1 cellular context compared by ENCODE assay signal in genomic region chr11:66001941-66002647, GRCh38.
A peak's percentile ranks its signal among the peaks of the same experiment; 100 is the strongest.
TF ChIP-seq lines count a peak whose summit lies in the region.

TSS of gene BANF1 (plus strand) at chr11:66002503. CDS start at chr11:66003251, 748 bp downstream.
TSS of gene EIF1AD (minus strand) at chr11:66002157. CDS start at chr11:66000389, 1,768 bp downstream.

TF ChIP-seq in HepG2, 621 proteins besides CTCF, POLR2A, EP300 and RAD21 (continued from another document and continues in another):
- TF ChIP-seq TFDP1 (CRISPR knock-in tag; IDR thresholded peaks at IDR 0.05; ENCODE audit: borderline replicate concordance) (peak; percentile 84; the same call in 1 of the 2 replicates), PCBP1 (IDR thresholded peaks at IDR 0.05; ENCODE audit: borderline replicate concordance, low read depth, low read length) (no peak), ZNF781 (CRISPR knock-in tag; IDR thresholded peaks at IDR 0.05; ENCODE audit: borderline replicate concordance, not compliant biosample characterization) (peak; percentile 87), RARA (CRISPR knock-in tag; IDR thresholded peaks at IDR 0.05) (no peak), HMG20A (CRISPR knock-in tag; IDR thresholded peaks at IDR 0.05; ENCODE audit: borderline replicate concordance) (peak; percentile 53; the same call in 1 of the 2 replicates), TAF1 (CRISPR knock-in tag; IDR thresholded peaks at IDR 0.05) (peak; percentile 91), ZNF136 (CRISPR knock-in tag; IDR thresholded peaks at IDR 0.05; ENCODE audit: low read depth) (peak; percentile 97), NR3C1 (CRISPR knock-in tag; IDR thresholded peaks at IDR 0.05) (no peak), KLF13 (CRISPR knock-in tag; IDR thresholded peaks at IDR 0.05) (0 out of 2 replicates have a peak, but pooled peaks have one; percentile 48), PHF5A (CRISPR knock-in tag; IDR thresholded peaks at IDR 0.05; ENCODE audit: low read depth, unreplicated experiment) (peak; percentile 74), PITX1 (CRISPR knock-in tag; IDR thresholded peaks at IDR 0.05) (peak; percentile 87), HNRNPH1 (optimal IDR thresholded peaks at IDR 0.05; ENCODE audit: low read depth, low read length) (no peak), ZNF562 (CRISPR knock-in tag; IDR thresholded peaks at IDR 0.05; ENCODE audit: borderline replicate concordance) (no peak), ZNF512 (CRISPR knock-in tag; IDR thresholded peaks at IDR 0.05) (no peak), ZNF276 (CRISPR knock-in tag; IDR thresholded peaks at IDR 0.05; ENCODE audit: low read depth) (0 out of 2 replicates have a peak, but pooled peaks have one; percentile 81), MLLT10 (CRISPR knock-in tag; IDR thresholded peaks at IDR 0.05) (no peak), THAP11 (CRISPR knock-in tag; IDR thresholded peaks at IDR 0.05) (peak; percentile 96), RERE (CRISPR knock-in tag; IDR thresholded peaks at IDR 0.05; ENCODE audit: low read depth) (peak; percentile 54; the same call in 1 of the 2 replicates), SRSF1 (optimal IDR thresholded peaks at IDR 0.05; ENCODE audit: low read depth, low read length) (peak; percentile 59), ZNF543 (CRISPR knock-in tag; IDR thresholded peaks at IDR 0.05) (peak; percentile 94), RBM39 (IDR thresholded peaks at IDR 0.05; ENCODE audit: low read depth, low read length, poor library complexity, severe bottlenecking) (peak; percentile 69), HIC2 (CRISPR knock-in tag; IDR thresholded peaks at IDR 0.05; ENCODE audit: low read depth) (peak; percentile 45; the same call in 1 of the 2 replicates), RELA (CRISPR knock-in tag; IDR thresholded peaks at IDR 0.05) (no peak), ZBTB1 (CRISPR knock-in tag; IDR thresholded peaks at IDR 0.05; ENCODE audit: borderline replicate concordance) (peak; percentile 95; the same call in 1 of the 2 replicates), XRCC5 (optimal IDR thresholded peaks at IDR 0.05; ENCODE audit: low read length) (peak; percentile 99), CBFB (CRISPR knock-in tag; IDR thresholded peaks at IDR 0.05) (peak; percentile 89), ZNF558 (CRISPR knock-in tag; IDR thresholded peaks at IDR 0.05; ENCODE audit: borderline replicate concordance) (peak; percentile 86), ZNF790 (CRISPR knock-in tag; IDR thresholded peaks at IDR 0.05; ENCODE audit: borderline replicate concordance) (peak; percentile 50; the same call in 1 of the 2 replicates), ZNF768 (CRISPR knock-in tag; IDR thresholded peaks at IDR 0.05) (no peak), FOXK1 (CRISPR knock-in tag; IDR thresholded peaks at IDR 0.05; ENCODE audit: borderline replicate concordance, low read depth) (peak; percentile 87; the same call in 1 of the 2 replicates), MXD1 (CRISPR knock-in tag; IDR thresholded peaks at IDR 0.05) (no peak), YY1 (IDR thresholded peaks at IDR 0.05; ENCODE audit: insufficient read depth, insufficient replicate concordance, low read depth, low read length) (peak; percentile 83), ZBTB42 (CRISPR knock-in tag; IDR thresholded peaks at IDR 0.05) (no peak), ZNF253 (CRISPR knock-in tag; IDR thresholded peaks at IDR 0.05; ENCODE audit: borderline replicate concordance) (no peak; the same call in 1 of the 2 replicates), ZNF367 (CRISPR knock-in tag; IDR thresholded peaks at IDR 0.05; ENCODE audit: borderline replicate concordance) (no peak), CSRNP1 (CRISPR knock-in tag; IDR thresholded peaks at IDR 0.05) (peak; percentile 55; the same call in 1 of the 2 replicates), GZF1 (CRISPR knock-in tag; IDR thresholded peaks at IDR 0.05) (no peak), NCOA2 (CRISPR knock-in tag; IDR thresholded peaks at IDR 0.05) (peak; percentile 60), HDAC6 (IDR thresholded peaks at IDR 0.05; ENCODE audit: low read depth, low read length) (no peak), IRF2 (CRISPR knock-in tag; IDR thresholded peaks at IDR 0.05) (peak; percentile 90), ZNF75D (CRISPR knock-in tag; IDR thresholded peaks at IDR 0.05; ENCODE audit: borderline replicate concordance) (no peak), FLYWCH1 (CRISPR knock-in tag; IDR thresholded peaks at IDR 0.05) (no peak; the same call in 1 of the 2 replicates), PATZ1 (CRISPR knock-in tag; IDR thresholded peaks at IDR 0.05) (peak; percentile 61; the same call in 1 of the 2 replicates), ZFP90 (CRISPR knock-in tag; IDR thresholded peaks at IDR 0.05; ENCODE audit: borderline replicate concordance) (no peak)
